ENCODE assay signal across 8 cellular contexts in genomic region chr11:63767415-63768231, GRCh38. TPM values are rescaled to one million over a fixed set of nuclear protein-coding genes. Genes with fewer than 3 reads are reported as not detected.
DNase-seq lines count a peak whose midpoint lies in the region; ATAC-seq and TF ChIP-seq lines count a peak whose summit lies in the region.

No MANE protein-coding gene starts in this region.

- TF ChIP-seq EP300 in tibial nerve (IDR thresholded peaks at IDR 0.05): peak in 1 of 2 donors; percentile 52

- H3K79me2 ChIP-seq in OCI-LY3 (ENCODE audit: low read length): peaks cover 22% of the 10 kb centered on the region

- peak; percentile 14 for ATAC-seq in foreskin keratinocyte
- peak in 2 of 3 donors; percentile 13 to 40 for ATAC-seq in natural killer cell
- no peak for ATAC-seq in GM21360 (IDR thresholded peaks at IDR 0.05; ENCODE audit: unreplicated experiment)

- peaks cover 0 to 12% of the 10 kb centered on the region in 2 donors for H3K27me3 Mint-ChIP-seq in natural killer cell (ENCODE audit: low read depth in 2 of 2)

- intact Hi-C loops in natural killer cell (cut with micrococcal nuclease): loop anchor here (1.0 to 5.0 kb wide), 2 partner anchors 180 to 381 kb away; no protein-coding TSS in a partner anchor

- H3K9ac ChIP-seq in OCI-LY3 (ENCODE audit: low read length): peak overlapping the region; percentile 81

- no peak for TF ChIP-seq CTCF in OCI-LY3 (IDR thresholded peaks at IDR 0.05; ENCODE audit: low read depth, low read length)
- TF ChIP-seq CTCF in foreskin keratinocyte (conservative IDR thresholded peaks at IDR 0.05): no peak
- TF ChIP-seq CTCF in natural killer cell (IDR thresholded peaks at IDR 0.05): no peak
- TF ChIP-seq CTCF in tibial nerve (IDR thresholded peaks at IDR 0.05): no peak

- H3K4me1 ChIP-seq in OCI-LY3 (ENCODE audit: low read length) (peaks cover 15% of the 10 kb centered on the region), foreskin keratinocyte (no peaks in the 10 kb centered on the region), tibial nerve (peaks cover 0 to 60% (median 34%) of the 10 kb centered on the region in 4 donors)

- no peaks in the 10 kb centered on the region for H3K9me3 Mint-ChIP-seq in natural killer cell

- H2AFZ ChIP-seq in OCI-LY3 (ENCODE audit: low read depth, low read length): peak overlapping the region; percentile 63

- H3K36me3 ChIP-seq in OCI-LY3 (replicated peaks; ENCODE audit: low read depth, low read length) (no peaks in the 10 kb centered on the region), tibial nerve (no peaks in the 10 kb centered on the region)

- H3K27me3 ChIP-seq in OCI-LY3 (ENCODE audit: low read depth, low read length): peaks cover 24% of the 10 kb centered on the region
- no peaks in the 10 kb centered on the region for H3K27me3 ChIP-seq in foreskin keratinocyte
- no peaks in the 10 kb centered on the region for H3K27me3 ChIP-seq in tibial nerve

- H3K27ac ChIP-seq in OCI-LY3 (ENCODE audit: low read length): peak overlapping the region; percentile 48
- H3K27ac ChIP-seq in foreskin keratinocyte: peak overlapping the region; percentile 3
- peak overlapping the region; percentile 65 to 95 (median 87) for H3K27ac ChIP-seq in tibial nerve

- peak overlapping the region; percentile 94 for H3K4me3 ChIP-seq in OCI-LY3 (ENCODE audit: low read length)
- H3K4me3 ChIP-seq in tibial nerve: peak overlapping the region; percentile 57 to 86 (median 76)

- peak overlapping the region; percentile 98 for H3K4me3 Mint-ChIP-seq in natural killer cell

- 0 to 1% methylated on average over 35 to 36 of the region's 36 CpGs for WGBS in tibial nerve, 2 donors

- no peaks in the 10 kb centered on the region for H3K36me3 Mint-ChIP-seq in natural killer cell

- peaks cover 20% of the 10 kb centered on the region for H4K20me1 ChIP-seq in OCI-LY3 (ENCODE audit: insufficient read depth, low read length)

- DNase-seq in DMS79 treated with DMSO at 0.1 percent for 48 hours (lab: John Stamatoyannopoulos, UW) (peak; percentile 68), HT-29 (ENCODE audit: low spot score) (peak; percentile 75), foreskin keratinocyte (peak; percentile 22 to 62), natural killer cell (no peak), tibial nerve (ENCODE audit: low spot score in 2 of 2) (peak; percentile 39 to 73)
- peak; percentile 40 for DNase-seq in activated naive CD4-positive, alpha-beta T cell treated with anti-CD3 and anti-CD28 coated beads, Interleukin-2, amount 50 U/mL, for 16 hours

- H3K9me3 ChIP-seq in OCI-LY3 (ENCODE audit: insufficient read depth, low read length): no peaks in the 10 kb centered on the region
- H3K9me3 ChIP-seq in tibial nerve: no peaks in the 10 kb centered on the region

- peak overlapping the region; percentile 80 to 84 for H3K27ac Mint-ChIP-seq in natural killer cell

- TF ChIP-seq POLR2A in tibial nerve (IDR thresholded peaks at IDR 0.05): no peak

- H3K4me2 ChIP-seq in OCI-LY3 (ENCODE audit: low read length): peak overlapping the region; percentile 88

- H3K4me1 Mint-ChIP-seq in natural killer cell: peaks cover 9 to 11% of the 10 kb centered on the region in 2 donors

RNA-seq across cellular contexts. Expression of gene ZFTA, which starts 1.0 kb away (rescaled TPM):
- total RNA-seq in HT-29 (2014; rRNA removed; shearing (Covaris generic)): 22.1 and 35.2 TPM in 2 replicates
- 5.4 and 5.6 TPM in 2 replicates for total RNA-seq in foreskin keratinocyte
- 2.4 and 2.5 TPM in 2 replicates for polyA plus RNA-seq in foreskin keratinocyte
- total RNA-seq in natural killer cell: 1 to 10 TPM; 3.7 to 5.3 (median 4.8) TPM
- 10 to 100 TPM; 19.4 to 25.1 (median 23.8) TPM for total RNA-seq in tibial nerve

RNA-seq across cellular contexts. Expression of gene SPINDOC, which starts 45.6 kb away (rescaled TPM):
- total RNA-seq in HT-29 (2014; rRNA removed; shearing (Covaris generic)): 37.6 and 44.9 TPM in 2 replicates
- total RNA-seq in foreskin keratinocyte (20.6 and 26.6 TPM in 2 replicates), natural killer cell (10 to 100 TPM; 15.6 to 25.3 (median 21.1) TPM), tibial nerve (10 to 100 TPM in 2 of 4 donors, 1 to 10 TPM in 2; 5.5 to 14.7 (median 10.0) TPM)
- polyA plus RNA-seq in foreskin keratinocyte: 24.4 and 29.0 TPM in 2 replicates

Comparison
In these comparisons a context has a peak if more than half of its experiments do, and no peak if none do; other contexts are left out.
1. H3K27ac ChIP-seq: peak in every context shown above with its lines; median percentile 87 in tibial nerve; 48 in OCI-LY3; 3 in foreskin keratinocyte.